Comparison of ENCODE assay signal across 1 cellular context in the genomic region with DNA sequence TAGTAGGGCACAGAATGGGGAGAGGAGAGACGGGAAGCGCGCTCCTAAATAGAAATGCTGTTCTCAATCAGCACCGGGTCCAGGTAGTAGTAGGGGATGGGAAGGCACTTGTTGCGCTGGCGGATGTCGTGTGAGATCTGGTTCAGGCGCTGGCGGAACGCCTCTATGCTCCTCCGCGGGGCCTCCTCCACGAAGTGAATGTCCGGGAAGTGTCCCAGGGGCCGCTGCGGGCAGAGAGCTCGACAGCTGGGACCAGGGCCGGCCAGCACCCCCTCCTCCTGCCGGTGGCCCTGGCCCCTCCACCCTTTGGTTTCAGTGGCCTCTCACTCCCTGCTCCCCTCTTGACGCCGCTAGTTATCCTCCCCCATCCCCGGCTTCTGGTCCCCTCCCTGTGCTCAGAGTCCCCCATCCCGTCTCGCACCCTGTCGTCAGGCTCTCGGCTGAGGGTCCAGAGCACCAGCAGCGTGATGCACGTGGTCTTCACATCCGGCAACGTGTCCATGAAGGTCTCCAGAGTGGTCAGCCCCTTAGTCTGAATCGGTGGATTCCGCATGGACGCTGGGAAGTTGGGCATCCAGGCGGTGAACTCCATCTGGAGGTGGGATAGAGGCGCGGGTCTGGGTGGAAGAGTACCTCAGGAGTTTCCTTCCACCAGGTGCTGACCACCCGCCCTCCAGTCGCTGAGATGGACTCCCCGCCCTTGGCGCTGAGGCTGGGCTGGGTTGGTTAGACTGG.
TF ChIP-seq lines count a peak whose summit lies in the region.

No MANE protein-coding gene starts in this region.

TF ChIP-seq in WTC11, 78 proteins besides CTCF, POLR2A, EP300 and RAD21 (continued from another document):
- TF ChIP-seq, protein P1, sequence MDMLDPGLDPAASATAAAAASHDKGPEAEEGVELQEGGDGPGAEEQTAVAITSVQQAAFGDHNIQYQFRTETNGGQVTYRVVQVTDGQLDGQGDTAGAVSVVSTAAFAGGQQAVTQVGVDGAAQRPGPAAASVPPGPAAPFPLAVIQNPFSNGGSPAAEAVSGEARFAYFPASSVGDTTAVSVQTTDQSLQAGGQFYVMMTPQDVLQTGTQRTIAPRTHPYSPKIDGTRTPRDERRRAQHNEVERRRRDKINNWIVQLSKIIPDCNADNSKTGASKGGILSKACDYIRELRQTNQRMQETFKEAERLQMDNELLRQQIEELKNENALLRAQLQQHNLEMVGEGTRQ (CRISPR knock-in tag; IDR thresholded peaks at IDR 0.05), result peak; percentile 40; the same call in 1 of the 2 replicates
- TF ChIP-seq, protein P2, sequence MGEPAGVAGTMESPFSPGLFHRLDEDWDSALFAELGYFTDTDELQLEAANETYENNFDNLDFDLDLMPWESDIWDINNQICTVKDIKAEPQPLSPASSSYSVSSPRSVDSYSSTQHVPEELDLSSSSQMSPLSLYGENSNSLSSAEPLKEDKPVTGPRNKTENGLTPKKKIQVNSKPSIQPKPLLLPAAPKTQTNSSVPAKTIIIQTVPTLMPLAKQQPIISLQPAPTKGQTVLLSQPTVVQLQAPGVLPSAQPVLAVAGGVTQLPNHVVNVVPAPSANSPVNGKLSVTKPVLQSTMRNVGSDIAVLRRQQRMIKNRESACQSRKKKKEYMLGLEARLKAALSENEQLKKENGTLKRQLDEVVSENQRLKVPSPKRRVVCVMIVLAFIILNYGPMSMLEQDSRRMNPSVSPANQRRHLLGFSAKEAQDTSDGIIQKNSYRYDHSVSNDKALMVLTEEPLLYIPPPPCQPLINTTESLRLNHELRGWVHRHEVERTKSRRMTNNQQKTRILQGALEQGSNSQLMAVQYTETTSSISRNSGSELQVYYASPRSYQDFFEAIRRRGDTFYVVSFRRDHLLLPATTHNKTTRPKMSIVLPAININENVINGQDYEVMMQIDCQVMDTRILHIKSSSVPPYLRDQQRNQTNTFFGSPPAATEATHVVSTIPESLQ (CRISPR knock-in tag; IDR thresholded peaks at IDR 0.05), result no peak
- TF ChIP-seq TP53 (CRISPR knock-in tag; IDR thresholded peaks at IDR 0.05) (0 out of 2 replicates have a peak, but pooled peaks have one; percentile 28), FOXJ3 (CRISPR knock-in tag; IDR thresholded peaks at IDR 0.05; ENCODE audit: borderline replicate concordance) (no peak), MYBL2 (CRISPR knock-in tag; IDR thresholded peaks at IDR 0.05) (no peak), CREM (CRISPR knock-in tag; IDR thresholded peaks at IDR 0.05) (no peak), NR2C2 (CRISPR knock-in tag; IDR thresholded peaks at IDR 0.05) (peak; percentile 44; the same call in 1 of the 2 replicates), NR1H2 (CRISPR knock-in tag; IDR thresholded peaks at IDR 0.05) (no peak), TEAD4 (CRISPR knock-in tag; IDR thresholded peaks at IDR 0.05) (peak; percentile 73; the same call in 1 of the 2 replicates), MXD4 (CRISPR knock-in tag; IDR thresholded peaks at IDR 0.05; ENCODE audit: borderline replicate concordance) (no peak), JUN (CRISPR knock-in tag; IDR thresholded peaks at IDR 0.05) (no peak), CREB1 (CRISPR knock-in tag; IDR thresholded peaks at IDR 0.05) (peak; percentile 68; the same call in 1 of the 2 replicates), OVOL2 (CRISPR knock-in tag; IDR thresholded peaks at IDR 0.05; ENCODE audit: borderline replicate concordance) (no peak), RORB (CRISPR knock-in tag; IDR thresholded peaks at IDR 0.05) (no peak), TCF7 (CRISPR knock-in tag; IDR thresholded peaks at IDR 0.05; ENCODE audit: low read depth) (no peak), ZNF138 (CRISPR knock-in tag; conservative IDR thresholded peaks at IDR 0.05) (no peak), ATF1 (CRISPR knock-in tag; IDR thresholded peaks at IDR 0.05) (no peak), ZNF317 (CRISPR knock-in tag; IDR thresholded peaks at IDR 0.05; ENCODE audit: borderline replicate concordance, low read depth) (no peak), TEAD1 (CRISPR knock-in tag; IDR thresholded peaks at IDR 0.05) (peak; percentile 15; the same call in 1 of the 2 replicates)
- TF ChIP-seq, protein P3, sequence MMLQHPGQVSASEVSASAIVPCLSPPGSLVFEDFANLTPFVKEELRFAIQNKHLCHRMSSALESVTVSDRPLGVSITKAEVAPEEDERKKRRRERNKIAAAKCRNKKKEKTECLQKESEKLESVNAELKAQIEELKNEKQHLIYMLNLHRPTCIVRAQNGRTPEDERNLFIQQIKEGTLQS (CRISPR knock-in tag; conservative IDR thresholded peaks at IDR 0.05), result no peak
- TF ChIP-seq, protein P4, sequence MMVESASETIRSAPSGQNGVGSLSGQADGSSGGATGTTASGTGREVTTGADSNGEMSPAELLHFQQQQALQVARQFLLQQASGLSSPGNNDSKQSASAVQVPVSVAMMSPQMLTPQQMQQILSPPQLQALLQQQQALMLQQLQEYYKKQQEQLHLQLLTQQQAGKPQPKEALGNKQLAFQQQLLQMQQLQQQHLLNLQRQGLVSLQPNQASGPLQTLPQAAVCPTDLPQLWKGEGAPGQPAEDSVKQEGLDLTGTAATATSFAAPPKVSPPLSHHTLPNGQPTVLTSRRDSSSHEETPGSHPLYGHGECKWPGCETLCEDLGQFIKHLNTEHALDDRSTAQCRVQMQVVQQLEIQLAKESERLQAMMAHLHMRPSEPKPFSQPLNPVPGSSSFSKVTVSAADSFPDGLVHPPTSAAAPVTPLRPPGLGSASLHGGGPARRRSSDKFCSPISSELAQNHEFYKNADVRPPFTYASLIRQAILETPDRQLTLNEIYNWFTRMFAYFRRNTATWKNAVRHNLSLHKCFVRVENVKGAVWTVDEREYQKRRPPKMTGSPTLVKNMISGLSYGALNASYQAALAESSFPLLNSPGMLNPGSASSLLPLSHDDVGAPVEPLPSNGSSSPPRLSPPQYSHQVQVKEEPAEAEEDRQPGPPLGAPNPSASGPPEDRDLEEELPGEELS (CRISPR knock-in tag; IDR thresholded peaks at IDR 0.05), result no peak
- TF ChIP-seq, protein P5, sequence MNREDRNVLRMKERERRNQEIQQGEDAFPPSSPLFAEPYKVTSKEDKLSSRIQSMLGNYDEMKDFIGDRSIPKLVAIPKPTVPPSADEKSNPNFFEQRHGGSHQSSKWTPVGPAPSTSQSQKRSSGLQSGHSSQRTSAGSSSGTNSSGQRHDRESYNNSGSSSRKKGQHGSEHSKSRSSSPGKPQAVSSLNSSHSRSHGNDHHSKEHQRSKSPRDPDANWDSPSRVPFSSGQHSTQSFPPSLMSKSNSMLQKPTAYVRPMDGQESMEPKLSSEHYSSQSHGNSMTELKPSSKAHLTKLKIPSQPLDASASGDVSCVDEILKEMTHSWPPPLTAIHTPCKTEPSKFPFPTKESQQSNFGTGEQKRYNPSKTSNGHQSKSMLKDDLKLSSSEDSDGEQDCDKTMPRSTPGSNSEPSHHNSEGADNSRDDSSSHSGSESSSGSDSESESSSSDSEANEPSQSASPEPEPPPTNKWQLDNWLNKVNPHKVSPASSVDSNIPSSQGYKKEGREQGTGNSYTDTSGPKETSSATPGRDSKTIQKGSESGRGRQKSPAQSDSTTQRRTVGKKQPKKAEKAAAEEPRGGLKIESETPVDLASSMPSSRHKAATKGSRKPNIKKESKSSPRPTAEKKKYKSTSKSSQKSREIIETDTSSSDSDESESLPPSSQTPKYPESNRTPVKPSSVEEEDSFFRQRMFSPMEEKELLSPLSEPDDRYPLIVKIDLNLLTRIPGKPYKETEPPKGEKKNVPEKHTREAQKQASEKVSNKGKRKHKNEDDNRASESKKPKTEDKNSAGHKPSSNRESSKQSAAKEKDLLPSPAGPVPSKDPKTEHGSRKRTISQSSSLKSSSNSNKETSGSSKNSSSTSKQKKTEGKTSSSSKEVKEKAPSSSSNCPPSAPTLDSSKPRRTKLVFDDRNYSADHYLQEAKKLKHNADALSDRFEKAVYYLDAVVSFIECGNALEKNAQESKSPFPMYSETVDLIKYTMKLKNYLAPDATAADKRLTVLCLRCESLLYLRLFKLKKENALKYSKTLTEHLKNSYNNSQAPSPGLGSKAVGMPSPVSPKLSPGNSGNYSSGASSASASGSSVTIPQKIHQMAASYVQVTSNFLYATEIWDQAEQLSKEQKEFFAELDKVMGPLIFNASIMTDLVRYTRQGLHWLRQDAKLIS (CRISPR knock-in tag; IDR thresholded peaks at IDR 0.05; ENCODE audit: borderline replicate concordance), result no peak
- TF ChIP-seq, protein P6, sequence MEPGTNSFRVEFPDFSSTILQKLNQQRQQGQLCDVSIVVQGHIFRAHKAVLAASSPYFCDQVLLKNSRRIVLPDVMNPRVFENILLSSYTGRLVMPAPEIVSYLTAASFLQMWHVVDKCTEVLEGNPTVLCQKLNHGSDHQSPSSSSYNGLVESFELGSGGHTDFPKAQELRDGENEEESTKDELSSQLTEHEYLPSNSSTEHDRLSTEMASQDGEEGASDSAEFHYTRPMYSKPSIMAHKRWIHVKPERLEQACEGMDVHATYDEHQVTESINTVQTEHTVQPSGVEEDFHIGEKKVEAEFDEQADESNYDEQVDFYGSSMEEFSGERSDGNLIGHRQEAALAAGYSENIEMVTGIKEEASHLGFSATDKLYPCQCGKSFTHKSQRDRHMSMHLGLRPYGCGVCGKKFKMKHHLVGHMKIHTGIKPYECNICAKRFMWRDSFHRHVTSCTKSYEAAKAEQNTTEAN (CRISPR knock-in tag; IDR thresholded peaks at IDR 0.05), result no peak
TF ChIP-seq in WTC11: peak in this region for 11.
